1 cellular context compared by ENCODE assay signal in the genomic region with DNA sequence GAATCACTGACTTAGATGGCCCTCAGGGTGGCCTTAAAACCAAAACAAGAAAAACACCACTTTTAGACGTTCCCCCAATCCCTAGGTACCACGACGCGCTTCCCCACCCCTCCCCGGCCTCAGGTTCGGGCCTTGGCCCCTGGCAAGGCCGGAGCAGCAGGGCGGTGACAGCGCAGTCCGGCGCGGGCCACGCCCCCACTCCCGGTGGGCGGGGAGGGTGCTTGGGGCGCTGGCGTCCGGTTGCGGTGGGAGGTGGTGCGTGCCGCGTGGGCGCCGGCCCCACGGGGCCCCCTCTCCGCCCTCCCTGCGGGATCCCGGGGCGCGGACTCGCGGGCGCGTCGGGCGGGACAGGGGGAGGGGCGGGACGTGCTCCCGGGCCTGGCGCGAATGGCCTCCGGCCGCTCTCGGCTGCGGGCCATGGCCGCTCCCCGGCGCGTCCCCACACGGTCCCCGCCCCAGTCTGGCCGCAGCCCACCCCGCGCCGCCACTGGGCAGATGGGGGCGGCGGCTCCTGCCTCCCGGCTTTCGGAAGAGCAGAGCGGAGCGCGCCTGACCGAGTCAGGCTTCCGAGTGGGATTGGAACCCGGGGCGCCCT.
TF ChIP-seq lines count a peak whose summit lies in the region.

No MANE protein-coding gene starts in this region.

TF ChIP-seq in HepG2, 621 proteins besides CTCF, POLR2A, EP300 and RAD21 (continued from another document and continues in another):
- TF ChIP-seq, protein P1, sequence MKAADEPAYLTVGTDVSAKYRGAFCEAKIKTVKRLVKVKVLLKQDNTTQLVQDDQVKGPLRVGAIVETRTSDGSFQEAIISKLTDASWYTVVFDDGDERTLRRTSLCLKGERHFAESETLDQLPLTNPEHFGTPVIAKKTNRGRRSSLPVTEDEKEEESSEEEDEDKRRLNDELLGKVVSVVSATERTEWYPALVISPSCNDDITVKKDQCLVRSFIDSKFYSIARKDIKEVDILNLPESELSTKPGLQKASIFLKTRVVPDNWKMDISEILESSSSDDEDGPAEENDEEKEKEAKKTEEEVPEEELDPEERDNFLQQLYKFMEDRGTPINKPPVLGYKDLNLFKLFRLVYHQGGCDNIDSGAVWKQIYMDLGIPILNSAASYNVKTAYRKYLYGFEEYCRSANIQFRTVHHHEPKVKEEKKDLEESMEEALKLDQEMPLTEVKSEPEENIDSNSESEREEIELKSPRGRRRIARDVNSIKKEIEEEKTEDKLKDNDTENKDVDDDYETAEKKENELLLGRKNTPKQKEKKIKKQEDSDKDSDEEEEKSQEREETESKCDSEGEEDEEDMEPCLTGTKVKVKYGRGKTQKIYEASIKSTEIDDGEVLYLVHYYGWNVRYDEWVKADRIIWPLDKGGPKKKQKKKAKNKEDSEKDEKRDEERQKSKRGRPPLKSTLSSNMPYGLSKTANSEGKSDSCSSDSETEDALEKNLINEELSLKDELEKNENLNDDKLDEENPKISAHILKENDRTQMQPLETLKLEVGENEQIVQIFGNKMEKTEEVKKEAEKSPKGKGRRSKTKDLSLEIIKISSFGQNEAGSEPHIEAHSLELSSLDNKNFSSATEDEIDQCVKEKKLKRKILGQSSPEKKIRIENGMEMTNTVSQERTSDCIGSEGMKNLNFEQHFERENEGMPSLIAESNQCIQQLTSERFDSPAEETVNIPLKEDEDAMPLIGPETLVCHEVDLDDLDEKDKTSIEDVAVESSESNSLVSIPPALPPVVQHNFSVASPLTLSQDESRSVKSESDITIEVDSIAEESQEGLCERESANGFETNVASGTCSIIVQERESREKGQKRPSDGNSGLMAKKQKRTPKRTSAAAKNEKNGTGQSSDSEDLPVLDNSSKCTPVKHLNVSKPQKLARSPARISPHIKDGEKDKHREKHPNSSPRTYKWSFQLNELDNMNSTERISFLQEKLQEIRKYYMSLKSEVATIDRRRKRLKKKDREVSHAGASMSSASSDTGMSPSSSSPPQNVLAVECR (CRISPR knock-in tag; IDR thresholded peaks at IDR 0.05; ENCODE audit: borderline replicate concordance), result peak; percentile 36; the same call in 1 of the 2 replicates
- TF ChIP-seq MED1 (CRISPR knock-in tag; IDR thresholded peaks at IDR 0.05) (peak; percentile 44), KDM2A (CRISPR knock-in tag; IDR thresholded peaks at IDR 0.05; ENCODE audit: borderline replicate concordance, low read depth) (no peak; the same call in 1 of the 2 replicates), ZNF766 (CRISPR knock-in tag; IDR thresholded peaks at IDR 0.05; ENCODE audit: borderline replicate concordance) (peak; percentile 79; the same call in 1 of the 2 replicates), SPEN (CRISPR knock-in tag; IDR thresholded peaks at IDR 0.05; ENCODE audit: low read depth) (peak; percentile 78), TCF7 (IDR thresholded peaks at IDR 0.05; ENCODE audit: low read depth) (no peak), DNMT3B (CRISPR knock-in tag; conservative IDR thresholded peaks at IDR 0.05) (no peak), SRSF1 (optimal IDR thresholded peaks at IDR 0.05; ENCODE audit: low read depth, low read length) (peak; percentile 65), ZNF567 (CRISPR knock-in tag; IDR thresholded peaks at IDR 0.05; ENCODE audit: borderline replicate concordance) (peak; percentile 64; the same call in 1 of the 2 replicates), ZNF10 (CRISPR knock-in tag; IDR thresholded peaks at IDR 0.05; ENCODE audit: borderline replicate concordance, low read depth) (no peak), ZNF616 (CRISPR knock-in tag; IDR thresholded peaks at IDR 0.05; ENCODE audit: low read depth) (no peak; the same call in 1 of the 2 replicates), ARNTL (CRISPR knock-in tag; IDR thresholded peaks at IDR 0.05) (no peak), MYC (CRISPR knock-in tag; IDR thresholded peaks at IDR 0.05; ENCODE audit: borderline replicate concordance) (peak; percentile 65), ZNF207 (IDR thresholded peaks at IDR 0.05; ENCODE audit: borderline replicate concordance) (no peak), ZNF317 (CRISPR knock-in tag; IDR thresholded peaks at IDR 0.05) (no peak), RBFOX2 (IDR thresholded peaks at IDR 0.05; ENCODE audit: low read depth, low read length) (peak; percentile 84), CHCHD3 (CRISPR knock-in tag; IDR thresholded peaks at IDR 0.05) (0 out of 2 replicates have a peak, but pooled peaks have one; percentile 83), KAT7 (CRISPR knock-in tag; IDR thresholded peaks at IDR 0.05; ENCODE audit: borderline replicate concordance) (no peak)
- TF ChIP-seq, protein P2, sequence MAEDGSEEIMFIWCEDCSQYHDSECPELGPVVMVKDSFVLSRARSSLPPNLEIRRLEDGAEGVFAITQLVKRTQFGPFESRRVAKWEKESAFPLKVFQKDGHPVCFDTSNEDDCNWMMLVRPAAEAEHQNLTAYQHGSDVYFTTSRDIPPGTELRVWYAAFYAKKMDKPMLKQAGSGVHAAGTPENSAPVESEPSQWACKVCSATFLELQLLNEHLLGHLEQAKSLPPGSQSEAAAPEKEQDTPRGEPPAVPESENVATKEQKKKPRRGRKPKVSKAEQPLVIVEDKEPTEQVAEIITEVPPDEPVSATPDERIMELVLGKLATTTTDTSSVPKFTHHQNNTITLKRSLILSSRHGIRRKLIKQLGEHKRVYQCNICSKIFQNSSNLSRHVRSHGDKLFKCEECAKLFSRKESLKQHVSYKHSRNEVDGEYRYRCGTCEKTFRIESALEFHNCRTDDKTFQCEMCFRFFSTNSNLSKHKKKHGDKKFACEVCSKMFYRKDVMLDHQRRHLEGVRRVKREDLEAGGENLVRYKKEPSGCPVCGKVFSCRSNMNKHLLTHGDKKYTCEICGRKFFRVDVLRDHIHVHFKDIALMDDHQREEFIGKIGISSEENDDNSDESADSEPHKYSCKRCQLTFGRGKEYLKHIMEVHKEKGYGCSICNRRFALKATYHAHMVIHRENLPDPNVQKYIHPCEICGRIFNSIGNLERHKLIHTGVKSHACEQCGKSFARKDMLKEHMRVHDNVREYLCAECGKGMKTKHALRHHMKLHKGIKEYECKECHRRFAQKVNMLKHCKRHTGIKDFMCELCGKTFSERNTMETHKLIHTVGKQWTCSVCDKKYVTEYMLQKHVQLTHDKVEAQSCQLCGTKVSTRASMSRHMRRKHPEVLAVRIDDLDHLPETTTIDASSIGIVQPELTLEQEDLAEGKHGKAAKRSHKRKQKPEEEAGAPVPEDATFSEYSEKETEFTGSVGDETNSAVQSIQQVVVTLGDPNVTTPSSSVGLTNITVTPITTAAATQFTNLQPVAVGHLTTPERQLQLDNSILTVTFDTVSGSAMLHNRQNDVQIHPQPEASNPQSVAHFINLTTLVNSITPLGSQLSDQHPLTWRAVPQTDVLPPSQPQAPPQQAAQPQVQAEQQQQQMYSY (CRISPR knock-in tag; IDR thresholded peaks at IDR 0.05), result peak; percentile 49; the same call in 1 of the 2 replicates
- TF ChIP-seq, protein P3, sequence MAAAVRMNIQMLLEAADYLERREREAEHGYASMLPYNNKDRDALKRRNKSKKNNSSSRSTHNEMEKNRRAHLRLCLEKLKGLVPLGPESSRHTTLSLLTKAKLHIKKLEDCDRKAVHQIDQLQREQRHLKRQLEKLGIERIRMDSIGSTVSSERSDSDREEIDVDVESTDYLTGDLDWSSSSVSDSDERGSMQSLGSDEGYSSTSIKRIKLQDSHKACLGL (CRISPR knock-in tag; IDR thresholded peaks at IDR 0.05), result no peak
- TF ChIP-seq, protein P4, sequence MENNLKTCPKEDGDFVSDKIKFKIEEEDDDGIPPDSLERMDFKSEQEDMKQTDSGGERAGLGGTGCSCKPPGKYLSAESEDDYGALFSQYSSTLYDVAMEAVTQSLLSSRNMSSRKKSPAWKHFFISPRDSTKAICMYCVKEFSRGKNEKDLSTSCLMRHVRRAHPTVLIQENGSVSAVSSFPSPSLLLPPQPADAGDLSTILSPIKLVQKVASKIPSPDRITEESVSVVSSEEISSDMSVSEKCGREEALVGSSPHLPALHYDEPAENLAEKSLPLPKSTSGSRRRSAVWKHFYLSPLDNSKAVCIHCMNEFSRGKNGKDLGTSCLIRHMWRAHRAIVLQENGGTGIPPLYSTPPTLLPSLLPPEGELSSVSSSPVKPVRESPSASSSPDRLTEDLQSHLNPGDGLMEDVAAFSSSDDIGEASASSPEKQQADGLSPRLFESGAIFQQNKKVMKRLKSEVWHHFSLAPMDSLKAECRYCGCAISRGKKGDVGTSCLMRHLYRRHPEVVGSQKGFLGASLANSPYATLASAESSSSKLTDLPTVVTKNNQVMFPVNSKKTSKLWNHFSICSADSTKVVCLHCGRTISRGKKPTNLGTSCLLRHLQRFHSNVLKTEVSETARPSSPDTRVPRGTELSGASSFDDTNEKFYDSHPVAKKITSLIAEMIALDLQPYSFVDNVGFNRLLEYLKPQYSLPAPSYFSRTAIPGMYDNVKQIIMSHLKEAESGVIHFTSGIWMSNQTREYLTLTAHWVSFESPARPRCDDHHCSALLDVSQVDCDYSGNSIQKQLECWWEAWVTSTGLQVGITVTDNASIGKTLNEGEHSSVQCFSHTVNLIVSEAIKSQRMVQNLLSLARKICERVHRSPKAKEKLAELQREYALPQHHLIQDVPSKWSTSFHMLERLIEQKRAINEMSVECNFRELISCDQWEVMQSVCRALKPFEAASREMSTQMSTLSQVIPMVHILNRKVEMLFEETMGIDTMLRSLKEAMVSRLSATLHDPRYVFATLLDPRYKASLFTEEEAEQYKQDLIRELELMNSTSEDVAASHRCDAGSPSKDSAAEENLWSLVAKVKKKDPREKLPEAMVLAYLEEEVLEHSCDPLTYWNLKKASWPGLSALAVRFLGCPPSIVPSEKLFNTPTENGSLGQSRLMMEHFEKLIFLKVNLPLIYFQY (CRISPR knock-in tag; IDR thresholded peaks at IDR 0.05; ENCODE audit: borderline replicate concordance), result no peak
- TF ChIP-seq, protein P5, sequence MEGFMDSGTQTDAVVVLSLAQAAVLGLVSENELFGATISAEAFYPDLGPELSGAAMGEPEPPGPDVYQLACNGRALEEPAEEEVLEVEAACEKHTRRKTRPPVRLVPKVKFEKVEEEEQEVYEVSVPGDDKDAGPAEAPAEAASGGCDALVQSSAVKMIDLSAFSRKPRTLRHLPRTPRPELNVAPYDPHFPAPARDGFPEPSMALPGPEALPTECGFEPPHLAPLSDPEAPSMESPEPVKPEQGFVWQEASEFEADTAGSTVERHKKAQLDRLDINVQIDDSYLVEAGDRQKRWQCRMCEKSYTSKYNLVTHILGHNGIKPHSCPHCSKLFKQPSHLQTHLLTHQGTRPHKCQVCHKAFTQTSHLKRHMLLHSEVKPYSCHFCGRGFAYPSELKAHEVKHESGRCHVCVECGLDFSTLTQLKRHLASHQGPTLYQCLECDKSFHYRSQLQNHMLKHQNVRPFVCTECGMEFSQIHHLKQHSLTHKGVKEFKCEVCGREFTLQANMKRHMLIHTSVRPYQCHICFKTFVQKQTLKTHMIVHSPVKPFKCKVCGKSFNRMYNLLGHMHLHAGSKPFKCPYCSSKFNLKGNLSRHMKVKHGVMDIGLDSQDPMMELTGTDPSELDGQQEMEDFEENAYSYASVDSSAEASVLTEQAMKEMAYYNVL (CRISPR knock-in tag; IDR thresholded peaks at IDR 0.05; ENCODE audit: borderline replicate concordance), result no peak
- TF ChIP-seq, protein P6, sequence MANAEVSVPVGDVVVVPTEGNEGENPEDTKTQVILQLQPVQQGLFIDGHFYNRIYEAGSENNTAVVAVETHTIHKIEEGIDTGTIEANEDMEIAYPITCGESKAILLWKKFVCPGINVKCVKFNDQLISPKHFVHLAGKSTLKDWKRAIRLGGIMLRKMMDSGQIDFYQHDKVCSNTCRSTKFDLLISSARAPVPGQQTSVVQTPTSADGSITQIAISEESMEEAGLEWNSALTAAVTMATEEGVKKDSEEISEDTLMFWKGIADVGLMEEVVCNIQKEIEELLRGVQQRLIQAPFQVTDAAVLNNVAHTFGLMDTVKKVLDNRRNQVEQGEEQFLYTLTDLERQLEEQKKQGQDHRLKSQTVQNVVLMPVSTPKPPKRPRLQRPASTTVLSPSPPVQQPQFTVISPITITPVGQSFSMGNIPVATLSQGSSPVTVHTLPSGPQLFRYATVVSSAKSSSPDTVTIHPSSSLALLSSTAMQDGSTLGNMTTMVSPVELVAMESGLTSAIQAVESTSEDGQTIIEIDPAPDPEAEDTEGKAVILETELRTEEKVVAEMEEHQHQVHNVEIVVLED (CRISPR knock-in tag; IDR thresholded peaks at IDR 0.05; ENCODE audit: borderline replicate concordance), result peak; percentile 67
- TF ChIP-seq, protein P7, sequence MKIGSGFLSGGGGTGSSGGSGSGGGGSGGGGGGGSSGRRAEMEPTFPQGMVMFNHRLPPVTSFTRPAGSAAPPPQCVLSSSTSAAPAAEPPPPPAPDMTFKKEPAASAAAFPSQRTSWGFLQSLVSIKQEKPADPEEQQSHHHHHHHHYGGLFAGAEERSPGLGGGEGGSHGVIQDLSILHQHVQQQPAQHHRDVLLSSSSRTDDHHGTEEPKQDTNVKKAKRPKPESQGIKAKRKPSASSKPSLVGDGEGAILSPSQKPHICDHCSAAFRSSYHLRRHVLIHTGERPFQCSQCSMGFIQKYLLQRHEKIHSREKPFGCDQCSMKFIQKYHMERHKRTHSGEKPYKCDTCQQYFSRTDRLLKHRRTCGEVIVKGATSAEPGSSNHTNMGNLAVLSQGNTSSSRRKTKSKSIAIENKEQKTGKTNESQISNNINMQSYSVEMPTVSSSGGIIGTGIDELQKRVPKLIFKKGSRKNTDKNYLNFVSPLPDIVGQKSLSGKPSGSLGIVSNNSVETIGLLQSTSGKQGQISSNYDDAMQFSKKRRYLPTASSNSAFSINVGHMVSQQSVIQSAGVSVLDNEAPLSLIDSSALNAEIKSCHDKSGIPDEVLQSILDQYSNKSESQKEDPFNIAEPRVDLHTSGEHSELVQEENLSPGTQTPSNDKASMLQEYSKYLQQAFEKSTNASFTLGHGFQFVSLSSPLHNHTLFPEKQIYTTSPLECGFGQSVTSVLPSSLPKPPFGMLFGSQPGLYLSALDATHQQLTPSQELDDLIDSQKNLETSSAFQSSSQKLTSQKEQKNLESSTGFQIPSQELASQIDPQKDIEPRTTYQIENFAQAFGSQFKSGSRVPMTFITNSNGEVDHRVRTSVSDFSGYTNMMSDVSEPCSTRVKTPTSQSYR (CRISPR knock-in tag; IDR thresholded peaks at IDR 0.05; ENCODE audit: borderline replicate concordance), result peak; percentile 64
- TF ChIP-seq, protein P8, sequence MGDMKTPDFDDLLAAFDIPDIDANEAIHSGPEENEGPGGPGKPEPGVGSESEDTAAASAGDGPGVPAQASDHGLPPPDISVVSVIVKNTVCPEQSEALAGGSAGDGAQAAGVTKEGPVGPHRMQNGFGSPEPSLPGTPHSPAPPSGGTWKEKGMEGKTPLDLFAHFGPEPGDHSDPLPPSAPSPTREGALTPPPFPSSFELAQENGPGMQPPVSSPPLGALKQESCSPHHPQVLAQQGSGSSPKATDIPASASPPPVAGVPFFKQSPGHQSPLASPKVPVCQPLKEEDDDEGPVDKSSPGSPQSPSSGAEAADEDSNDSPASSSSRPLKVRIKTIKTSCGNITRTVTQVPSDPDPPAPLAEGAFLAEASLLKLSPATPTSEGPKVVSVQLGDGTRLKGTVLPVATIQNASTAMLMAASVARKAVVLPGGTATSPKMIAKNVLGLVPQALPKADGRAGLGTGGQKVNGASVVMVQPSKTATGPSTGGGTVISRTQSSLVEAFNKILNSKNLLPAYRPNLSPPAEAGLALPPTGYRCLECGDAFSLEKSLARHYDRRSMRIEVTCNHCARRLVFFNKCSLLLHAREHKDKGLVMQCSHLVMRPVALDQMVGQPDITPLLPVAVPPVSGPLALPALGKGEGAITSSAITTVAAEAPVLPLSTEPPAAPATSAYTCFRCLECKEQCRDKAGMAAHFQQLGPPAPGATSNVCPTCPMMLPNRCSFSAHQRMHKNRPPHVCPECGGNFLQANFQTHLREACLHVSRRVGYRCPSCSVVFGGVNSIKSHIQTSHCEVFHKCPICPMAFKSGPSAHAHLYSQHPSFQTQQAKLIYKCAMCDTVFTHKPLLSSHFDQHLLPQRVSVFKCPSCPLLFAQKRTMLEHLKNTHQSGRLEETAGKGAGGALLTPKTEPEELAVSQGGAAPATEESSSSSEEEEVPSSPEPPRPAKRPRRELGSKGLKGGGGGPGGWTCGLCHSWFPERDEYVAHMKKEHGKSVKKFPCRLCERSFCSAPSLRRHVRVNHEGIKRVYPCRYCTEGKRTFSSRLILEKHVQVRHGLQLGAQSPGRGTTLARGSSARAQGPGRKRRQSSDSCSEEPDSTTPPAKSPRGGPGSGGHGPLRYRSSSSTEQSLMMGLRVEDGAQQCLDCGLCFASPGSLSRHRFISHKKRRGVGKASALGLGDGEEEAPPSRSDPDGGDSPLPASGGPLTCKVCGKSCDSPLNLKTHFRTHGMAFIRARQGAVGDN (CRISPR knock-in tag; IDR thresholded peaks at IDR 0.05), result peak; percentile 95
